8 cellular contexts compared by ENCODE assay signal in the genomic region with DNA sequence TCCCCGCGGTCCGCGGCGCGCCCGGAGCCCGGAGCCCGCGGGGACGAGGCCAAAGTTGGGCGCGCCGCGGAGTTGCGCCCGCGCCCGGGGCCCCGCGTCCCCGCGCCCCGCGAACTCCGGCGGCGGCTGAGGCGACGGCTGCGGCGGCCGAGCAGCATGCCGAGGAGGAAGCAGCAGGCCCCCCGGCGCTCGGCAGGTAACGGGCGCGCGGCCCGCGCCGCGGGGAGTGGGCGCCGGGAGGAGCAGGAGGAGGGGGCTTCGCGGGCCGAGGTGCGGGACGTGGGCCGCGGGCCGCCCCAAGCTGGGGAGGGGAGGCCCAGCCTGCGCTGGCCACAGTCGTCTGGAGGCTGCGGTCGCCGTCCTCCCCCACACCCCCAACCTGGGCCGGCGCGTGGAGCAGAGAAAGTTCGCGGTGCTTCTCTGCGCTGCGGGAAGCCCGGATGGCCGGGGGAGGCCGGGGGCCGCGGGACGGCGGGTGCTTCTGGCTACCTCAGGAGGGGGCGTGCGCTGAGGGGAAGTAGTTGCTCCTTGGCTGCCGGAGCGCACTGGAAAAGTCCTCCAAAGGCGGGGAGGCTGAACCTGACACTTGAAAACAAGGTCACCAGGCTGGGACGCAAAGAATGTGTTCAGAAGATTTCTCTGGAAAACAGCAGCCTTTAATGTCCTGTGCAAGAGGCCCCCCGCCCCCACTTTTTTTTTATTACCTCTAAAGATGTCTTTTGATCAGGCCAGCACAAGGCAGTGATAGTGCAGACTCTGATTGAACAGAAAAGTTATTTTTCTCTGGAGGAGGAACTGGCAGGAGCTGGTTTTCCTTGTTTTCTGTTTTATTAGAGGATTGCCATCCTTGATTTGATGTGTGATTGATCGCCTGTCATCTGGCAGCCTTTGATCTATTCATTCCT. TPM values are rescaled to one million over a fixed set of nuclear protein-coding genes. Genes with fewer than 3 reads are reported as not detected.
A peak's percentile ranks its signal among the peaks of the same experiment; 100 is the strongest.
DNase-seq lines count a peak whose midpoint lies in the region; ATAC-seq and TF ChIP-seq lines count a peak whose summit lies in the region.

No MANE protein-coding gene starts in this region.

- H3K27ac ChIP-seq in muscle layer of colon (ENCODE audit: low read depth, low read length) (peak overlapping the region; percentile 72), upper lobe of right lung (peak overlapping the region; percentile 66)

- no peaks in the 10 kb centered on the region for H3K36me3 ChIP-seq in muscle layer of colon (ENCODE audit: insufficient read depth, low read length)
- no peaks in the 10 kb centered on the region for H3K36me3 ChIP-seq in upper lobe of right lung

- peak; percentile 33 for DNase-seq in COLO829 (ENCODE audit: low spot score)
- peak; percentile 76 for DNase-seq in HT-29 (ENCODE audit: low spot score)
- DNase-seq in WTC11 (ENCODE audit: low spot score), result peak; percentile 63
- DNase-seq in endothelial cell (ENCODE audit: low spot score), result peak; percentile 49
- DNase-seq in upper lobe of right lung, result peak; percentile 78
- DNase-seq in NOMO-1 treated with DMSO at 0.1 percent for 48 hours (lab: John Stamatoyannopoulos, UW; ENCODE audit: unreplicated experiment), result no peak

- H3K27me3 Mint-ChIP-seq in WTC11 (ENCODE audit: low read depth) (peaks cover 58% of the 10 kb centered on the region), endothelial cell (ENCODE audit: unreplicated experiment) (peaks cover 28% of the 10 kb centered on the region)

- peak overlapping the region; percentile 61 for H3K9ac ChIP-seq in muscle layer of colon (ENCODE audit: low read length)

- H3K4me3 ChIP-seq in muscle layer of colon (ENCODE audit: low read depth in 1 of 2, low read length in 2 of 2) (peak overlapping the region; percentile 83), upper lobe of right lung (peak overlapping the region; percentile 76)

- POLR2A ChIA-PET in WTC11 (lab: Charles Lee), result no interaction called here

- no peaks in the 10 kb centered on the region for H3K9me3 Mint-ChIP-seq in WTC11
- no peaks in the 10 kb centered on the region for H3K9me3 Mint-ChIP-seq in endothelial cell (ENCODE audit: unreplicated experiment)

- peak overlapping the region; percentile 58 for H3K4me3 Mint-ChIP-seq in WTC11
- peak overlapping the region; percentile 95 for H3K4me3 Mint-ChIP-seq in endothelial cell (ENCODE audit: unreplicated experiment)

- peaks cover 33% of the 10 kb centered on the region for H3K4me1 ChIP-seq in muscle layer of colon (ENCODE audit: insufficient read depth, low read length)
- H3K4me1 ChIP-seq in upper lobe of right lung, result peaks cover 53% of the 10 kb centered on the region

- H3K36me3 Mint-ChIP-seq in WTC11, result no peaks in the 10 kb centered on the region
- peaks cover 17% of the 10 kb centered on the region for H3K36me3 Mint-ChIP-seq in endothelial cell (ENCODE audit: low read depth, unreplicated experiment)

- H3K9me3 ChIP-seq in muscle layer of colon (ENCODE audit: low read length), result no peaks in the 10 kb centered on the region
- no peaks in the 10 kb centered on the region for H3K9me3 ChIP-seq in upper lobe of right lung

- no peaks in the 10 kb centered on the region for H3K27me3 ChIP-seq in muscle layer of colon (ENCODE audit: control insufficient read depth in 1 of 2, insufficient read depth in 2 of 2, low read length in 2 of 2)
- H3K27me3 ChIP-seq in upper lobe of right lung, result no peaks in the 10 kb centered on the region

- TF ChIP-seq CTCF in WTC11 (IDR thresholded peaks at IDR 0.05), result no peak
- TF ChIP-seq CTCF in endothelial cell (IDR thresholded peaks at IDR 0.05; ENCODE audit: unreplicated experiment), result no peak
- no peak for TF ChIP-seq CTCF in upper lobe of right lung (IDR thresholded peaks at IDR 0.05)

- H3K4me1 Mint-ChIP-seq in WTC11 (peaks cover 50% of the 10 kb centered on the region), endothelial cell (ENCODE audit: unreplicated experiment) (peaks cover 40% of the 10 kb centered on the region)

- H3K27ac Mint-ChIP-seq in WTC11, result no peak overlapping the region
- H3K27ac Mint-ChIP-seq in endothelial cell (ENCODE audit: unreplicated experiment), result peak overlapping the region; percentile 74

- CTCF ChIA-PET in WTC11 (lab: Charles Lee), result no interaction called here

- ATAC-seq in WTC11 (peak; percentile 13), upper lobe of right lung (no peak), GM18502 (IDR thresholded peaks at IDR 0.05; ENCODE audit: poor library complexity, unreplicated experiment) (no peak)

- intact Hi-C loops in upper lobe of right lung (cut with DNase I), result no loop called here

TF ChIP-seq in WTC11, 78 proteins besides CTCF, POLR2A, EP300 and RAD21 (continues in another document):
- TF ChIP-seq, protein P1, sequence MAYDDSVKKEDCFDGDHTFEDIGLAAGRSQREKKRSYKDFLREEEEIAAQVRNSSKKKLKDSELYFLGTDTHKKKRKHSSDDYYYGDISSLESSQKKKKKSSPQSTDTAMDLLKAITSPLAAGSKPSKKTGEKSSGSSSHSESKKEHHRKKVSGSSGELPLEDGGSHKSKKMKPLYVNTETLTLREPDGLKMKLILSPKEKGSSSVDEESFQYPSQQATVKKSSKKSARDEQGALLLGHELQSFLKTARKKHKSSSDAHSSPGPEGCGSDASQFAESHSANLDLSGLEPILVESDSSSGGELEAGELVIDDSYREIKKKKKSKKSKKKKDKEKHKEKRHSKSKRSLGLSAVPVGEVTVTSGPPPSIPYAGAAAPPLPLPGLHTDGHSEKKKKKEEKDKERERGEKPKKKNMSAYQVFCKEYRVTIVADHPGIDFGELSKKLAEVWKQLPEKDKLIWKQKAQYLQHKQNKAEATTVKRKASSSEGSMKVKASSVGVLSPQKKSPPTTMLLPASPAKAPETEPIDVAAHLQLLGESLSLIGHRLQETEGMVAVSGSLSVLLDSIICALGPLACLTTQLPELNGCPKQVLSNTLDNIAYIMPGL (CRISPR knock-in tag; IDR thresholded peaks at IDR 0.05), result 0 out of 2 replicates have a peak, but pooled peaks have one; percentile 33
- TF ChIP-seq GABPB1 (CRISPR knock-in tag; IDR thresholded peaks at IDR 0.05) (no peak), ZNF423 (CRISPR knock-in tag; IDR thresholded peaks at IDR 0.05) (peak; percentile 44; the same call in 1 of the 2 replicates), CREB1 (CRISPR knock-in tag; IDR thresholded peaks at IDR 0.05) (no peak)
- TF ChIP-seq, protein P2, sequence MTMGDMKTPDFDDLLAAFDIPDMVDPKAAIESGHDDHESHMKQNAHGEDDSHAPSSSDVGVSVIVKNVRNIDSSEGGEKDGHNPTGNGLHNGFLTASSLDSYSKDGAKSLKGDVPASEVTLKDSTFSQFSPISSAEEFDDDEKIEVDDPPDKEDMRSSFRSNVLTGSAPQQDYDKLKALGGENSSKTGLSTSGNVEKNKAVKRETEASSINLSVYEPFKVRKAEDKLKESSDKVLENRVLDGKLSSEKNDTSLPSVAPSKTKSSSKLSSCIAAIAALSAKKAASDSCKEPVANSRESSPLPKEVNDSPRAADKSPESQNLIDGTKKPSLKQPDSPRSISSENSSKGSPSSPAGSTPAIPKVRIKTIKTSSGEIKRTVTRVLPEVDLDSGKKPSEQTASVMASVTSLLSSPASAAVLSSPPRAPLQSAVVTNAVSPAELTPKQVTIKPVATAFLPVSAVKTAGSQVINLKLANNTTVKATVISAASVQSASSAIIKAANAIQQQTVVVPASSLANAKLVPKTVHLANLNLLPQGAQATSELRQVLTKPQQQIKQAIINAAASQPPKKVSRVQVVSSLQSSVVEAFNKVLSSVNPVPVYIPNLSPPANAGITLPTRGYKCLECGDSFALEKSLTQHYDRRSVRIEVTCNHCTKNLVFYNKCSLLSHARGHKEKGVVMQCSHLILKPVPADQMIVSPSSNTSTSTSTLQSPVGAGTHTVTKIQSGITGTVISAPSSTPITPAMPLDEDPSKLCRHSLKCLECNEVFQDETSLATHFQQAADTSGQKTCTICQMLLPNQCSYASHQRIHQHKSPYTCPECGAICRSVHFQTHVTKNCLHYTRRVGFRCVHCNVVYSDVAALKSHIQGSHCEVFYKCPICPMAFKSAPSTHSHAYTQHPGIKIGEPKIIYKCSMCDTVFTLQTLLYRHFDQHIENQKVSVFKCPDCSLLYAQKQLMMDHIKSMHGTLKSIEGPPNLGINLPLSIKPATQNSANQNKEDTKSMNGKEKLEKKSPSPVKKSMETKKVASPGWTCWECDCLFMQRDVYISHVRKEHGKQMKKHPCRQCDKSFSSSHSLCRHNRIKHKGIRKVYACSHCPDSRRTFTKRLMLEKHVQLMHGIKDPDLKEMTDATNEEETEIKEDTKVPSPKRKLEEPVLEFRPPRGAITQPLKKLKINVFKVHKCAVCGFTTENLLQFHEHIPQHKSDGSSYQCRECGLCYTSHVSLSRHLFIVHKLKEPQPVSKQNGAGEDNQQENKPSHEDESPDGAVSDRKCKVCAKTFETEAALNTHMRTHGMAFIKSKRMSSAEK (CRISPR knock-in tag; IDR thresholded peaks at IDR 0.05; ENCODE audit: borderline replicate concordance), result no peak
- TF ChIP-seq, protein P3, sequence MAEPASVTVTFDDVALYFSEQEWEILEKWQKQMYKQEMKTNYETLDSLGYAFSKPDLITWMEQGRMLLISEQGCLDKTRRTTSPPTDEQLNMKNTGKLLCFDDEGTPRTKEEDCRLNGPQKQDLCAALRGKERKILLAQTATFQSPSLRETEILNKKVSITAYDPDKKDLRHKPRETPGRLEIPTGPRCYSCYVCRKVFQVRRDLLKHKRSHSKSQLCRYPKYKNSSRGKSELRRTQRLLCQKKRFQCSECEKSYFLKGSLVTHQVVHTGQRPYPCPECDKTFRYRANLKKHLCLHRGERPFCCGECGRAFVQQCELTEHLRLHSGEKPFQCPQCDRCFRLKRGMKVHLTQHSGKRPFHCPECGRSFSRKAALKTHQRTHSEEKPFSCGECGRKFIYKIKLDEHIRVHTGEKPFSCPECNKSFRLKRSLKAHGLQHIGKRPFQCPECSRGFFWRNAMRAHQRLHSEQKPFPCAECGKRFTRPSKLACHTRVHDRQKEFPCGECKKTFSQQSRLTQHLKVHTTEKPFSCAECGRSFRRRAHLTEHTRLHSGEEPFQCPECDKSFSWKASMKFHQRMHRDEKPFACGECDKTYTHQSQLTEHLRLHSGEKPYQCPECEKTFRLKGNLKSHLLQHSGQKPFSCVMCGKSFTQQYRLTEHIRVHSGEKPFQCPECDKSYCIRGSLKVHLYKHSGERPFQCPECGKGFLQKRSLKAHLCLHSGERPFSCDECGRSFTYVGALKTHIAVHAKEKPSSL (CRISPR knock-in tag; conservative IDR thresholded peaks at IDR 0.05), result no peak

RNA-seq across cellular contexts. Expression of a gene that starts 1.4 kb away (rescaled TPM):
- total RNA-seq in HT-29 (2014; rRNA removed; shearing (Covaris generic)), result 7.5 and 8.1 TPM in 2 replicates
- total RNA-seq in WTC11 (2021), result 1.7 to 2.9 TPM (median 2.2 TPM) in 3 replicates
- 16.3 TPM for total RNA-seq in endothelial cell (ENCODE audit: unreplicated experiment)
- 17.3 TPM for total RNA-seq in upper lobe of right lung

RNA-seq across cellular contexts. Expression of a gene that starts 3.0 kb away (rescaled TPM):
- total RNA-seq in HT-29 (2014; rRNA removed; shearing (Covaris generic)), result 7.0 and 16.1 TPM in 2 replicates
- total RNA-seq in WTC11 (2021), result 11.8 to 13.8 TPM (median 12.8 TPM) in 3 replicates
- 26.3 TPM for total RNA-seq in endothelial cell (ENCODE audit: unreplicated experiment)
- 27.7 TPM for total RNA-seq in upper lobe of right lung
